ENCODE assay signal across 23 cellular contexts in genomic region chr10:118968482-118968881, GRCh38.
A peak's percentile ranks its signal among the peaks of the same experiment; 100 is the strongest.
DNase-seq lines count a peak whose midpoint lies in the region; ATAC-seq and TF ChIP-seq lines count a peak whose summit lies in the region.
"Had no signal": no experiment of that assay in that cellular context is flagged by ENCODE, and none has a peak within 500 bp of the region (broad histone marks: within the 10 kb centered on the region; RNA-seq: fewer than 3 reads in every experiment).

No MANE protein-coding gene starts in this region.

- no peaks in the 10 kb centered on the region for H3F3A ChIP-seq in SK-N-SH (replicated peaks; ENCODE audit: insufficient read depth)

- no peaks in the 10 kb centered on the region for H3K36me3 Mint-ChIP-seq in endodermal cell (ENCODE audit: low read depth)

- H3K9ac ChIP-seq in SK-N-SH (no peak overlapping the region), endodermal cell (ENCODE audit: extremely low read depth, low read length, poor library complexity, severe bottlenecking) (no peak overlapping the region)

- CTCF ChIA-PET in SK-N-SH (lab: Yijun Ruan, JAX) = interaction anchor here (0.8 to 1.3 kb wide), 4 partner anchors 9 to 62 kb away, joined by 4 to 5 read pairs (median 4); no protein-coding TSS in a partner anchor
- CTCF ChIA-PET in OCI-LY7 (lab: Charles Lee; ENCODE audit: unreplicated experiment) = no interaction called here

- no TSS peak for BruUV-seq in OCI-LY7 (replicated peaks; lab: Mats Ljungman, UMichigan)

- TF ChIP-seq CTCF in SK-N-SH (IDR thresholded peaks at IDR 0.05) (no peak), endodermal cell (conservative IDR thresholded peaks at IDR 0.05) (no peak), tibial nerve (IDR thresholded peaks at IDR 0.05) (no peak), OCI-LY7 (conservative IDR thresholded peaks at IDR 0.05; ENCODE audit: low read length) (no peak)

- no peak overlapping the region for H3K4me2 ChIP-seq in SK-N-SH
- no peak overlapping the region for H3K4me2 ChIP-seq in OCI-LY7 (ENCODE audit: low read length)
- H3K4me2 ChIP-seq: A549 had no signal

- no peak for TF ChIP-seq POLR2A in tibial nerve (IDR thresholded peaks at IDR 0.05)

- no peaks in the 10 kb centered on the region for H3K9me3 ChIP-seq in SK-N-SH
- H3K9me3 ChIP-seq in endodermal cell (ENCODE audit: control insufficient read depth, low read length) = peaks cover under 1% of the 10 kb centered on the region
- H3K9me3 ChIP-seq in tibial nerve = peaks cover 0 to 4% (median 0%) of the 10 kb centered on the region in 4 donors
- H3K9me3 ChIP-seq in OCI-LY7 (ENCODE audit: low read length) = no peaks in the 10 kb centered on the region

- no peaks in the 10 kb centered on the region for H3K9me2 ChIP-seq in SK-N-SH
- H3K9me2 ChIP-seq in OCI-LY7 (ENCODE audit: insufficient read depth, low read length) = no peaks in the 10 kb centered on the region

- intact Hi-C loops in sciatic nerve (cut with DNase I) = no loop called here
- intact Hi-C loops in OCI-LY7 (cut with micrococcal nuclease; ENCODE audit: unreplicated experiment) = no loop called here

- no peak for TF ChIP-seq RAD21 in SK-N-SH (IDR thresholded peaks at IDR 0.05; ENCODE audit: low read length)

- H3K4me3 ChIP-seq in SK-N-SH (ENCODE audit: low read depth in 2 of 2, low read length in 1 of 2) = no peak overlapping the region
- no peak overlapping the region for H3K4me3 ChIP-seq in endodermal cell (ENCODE audit: low read length)
- H3K4me3 ChIP-seq in tibial nerve = no peak overlapping the region
- H3K4me3 ChIP-seq in OCI-LY7 (ENCODE audit: low read depth, low read length, poor library complexity, severe bottlenecking) = no peak overlapping the region
- H3K4me3 ChIP-seq: A549, SJCRH30 had no signal

- TF ChIP-seq EP300 in SK-N-SH (IDR thresholded peaks at IDR 0.05; ENCODE audit: borderline replicate concordance in 1 of 2, low read depth in 1 of 2, low read length in 1 of 2) (no peak), tibial nerve (IDR thresholded peaks at IDR 0.05) (no peak)

- peaks cover 6% of the 10 kb centered on the region for H3K9me3 Mint-ChIP-seq in endodermal cell

- peaks cover 1% of the 10 kb centered on the region for H3K27me3 Mint-ChIP-seq in endodermal cell (ENCODE audit: insufficient read depth)

- WGBS in SK-N-SH (ENCODE audit: low lambda C conversion rate) = 72% methylated on average over 7 of the region's 11 CpGs
- WGBS in endodermal cell (ENCODE audit: insufficient coverage in 1 of 2, insufficient read length in 1 of 2), 2 experiments = 86 to 88% methylated on average over 8 to 11 of the region's 11 CpGs
- 70 to 78% methylated on average over 10 to 11 of the region's 11 CpGs for WGBS in tibial nerve, 2 donors

- H3K4me1 ChIP-seq in SK-N-SH (ENCODE audit: control insufficient read depth in 1 of 2, insufficient read depth in 2 of 2, low read depth in 1 of 2, low read length in 1 of 2) = peaks cover 0 to 28% of the 10 kb centered on the region in 2 experiments; a peak in 1 of 4 replicates
- no peaks in the 10 kb centered on the region for H3K4me1 ChIP-seq in endodermal cell (ENCODE audit: control insufficient read depth, insufficient read depth, low read length)
- peaks cover 0 to 9% (median 0%) of the 10 kb centered on the region in 4 donors for H3K4me1 ChIP-seq in tibial nerve
- H3K4me1 ChIP-seq in OCI-LY7 (ENCODE audit: insufficient read depth, low read length, poor library complexity, severe bottlenecking) = no peaks in the 10 kb centered on the region

- H3K4me3 Mint-ChIP-seq in endodermal cell = no peak overlapping the region
- H3K4me3 Mint-ChIP-seq: B cell had no signal

- peaks cover 4% of the 10 kb centered on the region for H3K4me1 Mint-ChIP-seq in endodermal cell
- H3K4me1 Mint-ChIP-seq: B cell had no signal

- no peak overlapping the region for H3K27ac Mint-ChIP-seq in endodermal cell
- H3K27ac Mint-ChIP-seq: B cell had no signal

- H3K36me3 ChIP-seq in SK-N-SH (replicated peaks in 1 of 2; ENCODE audit: control insufficient read depth in 1 of 2, insufficient read depth in 2 of 2, low read length in 1 of 2) (no peaks in the 10 kb centered on the region), endodermal cell (ENCODE audit: control insufficient read depth, insufficient read depth, low read length) (no peaks in the 10 kb centered on the region), tibial nerve (no peaks in the 10 kb centered on the region), OCI-LY7 (ENCODE audit: insufficient read depth, low read length) (no peaks in the 10 kb centered on the region)
- H3K36me3 ChIP-seq: SJCRH30 had no signal

- H3K27me3 ChIP-seq in SK-N-SH (ENCODE audit: insufficient read depth) (no peaks in the 10 kb centered on the region), endodermal cell (ENCODE audit: control insufficient read depth, insufficient read depth, low read length, poor library complexity, severe bottlenecking) (no peaks in the 10 kb centered on the region), tibial nerve (no peaks in the 10 kb centered on the region)
- H3K27me3 ChIP-seq: SJCRH30 had no signal

- no peak for ATAC-seq in SK-N-SH treated with all-trans-retinoic acid at 6 μM for 48 hours
- ATAC-seq in sciatic nerve = no peak
- ATAC-seq in HG03520 (IDR thresholded peaks at IDR 0.05; ENCODE audit: unreplicated experiment) = no peak
- ATAC-seq: A549, HepG2 had no signal

- H4K20me1 ChIP-seq in SK-N-SH (ENCODE audit: insufficient read depth) (no peaks in the 10 kb centered on the region), OCI-LY7 (ENCODE audit: insufficient read depth, low read length) (no peaks in the 10 kb centered on the region)

- H2AFZ ChIP-seq in SK-N-SH (ENCODE audit: low read depth) (no peak overlapping the region), OCI-LY7 (ENCODE audit: low read length) (no peak overlapping the region)

- H3K27ac ChIP-seq in SK-N-SH (ENCODE audit: low read depth in 2 of 2, low read length in 1 of 2) = no peak overlapping the region
- no peak overlapping the region for H3K27ac ChIP-seq in endodermal cell (ENCODE audit: low read depth, low read length)
- H3K27ac ChIP-seq in tibial nerve = no peak overlapping the region
- no peak overlapping the region for H3K27ac ChIP-seq in OCI-LY7 (ENCODE audit: low read depth, low read length, poor library complexity, severe bottlenecking)
- H3K27ac ChIP-seq: A549, HL-60, SJCRH30 had no signal

- H3K79me2 ChIP-seq in SK-N-SH (ENCODE audit: insufficient read depth) = no peaks in the 10 kb centered on the region
- no peaks in the 10 kb centered on the region for H3K79me2 ChIP-seq in OCI-LY7 (ENCODE audit: insufficient read depth, low read depth, low read length)

- DNase-seq in SK-N-SH (peak; percentile 45), RPMI8226 (peak; percentile 51), endodermal cell (peak; percentile 30), sciatic nerve (ENCODE audit: low spot score) (peak; percentile 42), tibial nerve (ENCODE audit: low spot score in 2 of 2) (no peak), OCI-LY7 (ENCODE audit: low spot score) (no peak)
- DNase-seq: DND-41, H7, KBM-7, MM.1S, NCI-H1092, NCI-H1436, NCI-H187 treated with DMSO at 0.1 percent for 48 hours, NCI-H2107, NCI-H226, NCI-H526 treated with DMSO at 0.1 percent for 48 hours, SJCRH30 had no signal

- POLR2A ChIA-PET in SK-N-SH (lab: Yijun Ruan, JAX) (interaction anchor here (1.4 kb wide), 1 partner anchor 9 kb away, joined by 3 read pairs; no protein-coding TSS in a partner anchor), OCI-LY7 (lab: Charles Lee) (no interaction called here)

TF ChIP-seq in SK-N-SH, 30 proteins besides CTCF, POLR2A, EP300 and RAD21:
- TF ChIP-seq FOXJ3 (CRISPR knock-in tag; IDR thresholded peaks at IDR 0.05) (no peak), TCF12 (IDR thresholded peaks at IDR 0.05) (no peak)

TF ChIP-seq in SK-N-SH treated with all-trans-retinoic acid at 6 μM for 48 hours, 23 proteins besides CTCF, POLR2A, EP300 and RAD21 (continues in another document):
- TF ChIP-seq, protein P1, sequence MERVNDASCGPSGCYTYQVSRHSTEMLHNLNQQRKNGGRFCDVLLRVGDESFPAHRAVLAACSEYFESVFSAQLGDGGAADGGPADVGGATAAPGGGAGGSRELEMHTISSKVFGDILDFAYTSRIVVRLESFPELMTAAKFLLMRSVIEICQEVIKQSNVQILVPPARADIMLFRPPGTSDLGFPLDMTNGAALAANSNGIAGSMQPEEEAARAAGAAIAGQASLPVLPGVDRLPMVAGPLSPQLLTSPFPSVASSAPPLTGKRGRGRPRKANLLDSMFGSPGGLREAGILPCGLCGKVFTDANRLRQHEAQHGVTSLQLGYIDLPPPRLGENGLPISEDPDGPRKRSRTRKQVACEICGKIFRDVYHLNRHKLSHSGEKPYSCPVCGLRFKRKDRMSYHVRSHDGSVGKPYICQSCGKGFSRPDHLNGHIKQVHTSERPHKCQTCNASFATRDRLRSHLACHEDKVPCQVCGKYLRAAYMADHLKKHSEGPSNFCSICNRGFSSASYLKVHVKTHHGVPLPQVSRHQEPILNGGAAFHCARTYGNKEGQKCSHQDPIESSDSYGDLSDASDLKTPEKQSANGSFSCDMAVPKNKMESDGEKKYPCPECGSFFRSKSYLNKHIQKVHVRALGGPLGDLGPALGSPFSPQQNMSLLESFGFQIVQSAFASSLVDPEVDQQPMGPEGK (CRISPR knock-in tag; IDR thresholded peaks at IDR 0.05; ENCODE audit: borderline replicate concordance) = no peak
- TF ChIP-seq, protein P2, sequence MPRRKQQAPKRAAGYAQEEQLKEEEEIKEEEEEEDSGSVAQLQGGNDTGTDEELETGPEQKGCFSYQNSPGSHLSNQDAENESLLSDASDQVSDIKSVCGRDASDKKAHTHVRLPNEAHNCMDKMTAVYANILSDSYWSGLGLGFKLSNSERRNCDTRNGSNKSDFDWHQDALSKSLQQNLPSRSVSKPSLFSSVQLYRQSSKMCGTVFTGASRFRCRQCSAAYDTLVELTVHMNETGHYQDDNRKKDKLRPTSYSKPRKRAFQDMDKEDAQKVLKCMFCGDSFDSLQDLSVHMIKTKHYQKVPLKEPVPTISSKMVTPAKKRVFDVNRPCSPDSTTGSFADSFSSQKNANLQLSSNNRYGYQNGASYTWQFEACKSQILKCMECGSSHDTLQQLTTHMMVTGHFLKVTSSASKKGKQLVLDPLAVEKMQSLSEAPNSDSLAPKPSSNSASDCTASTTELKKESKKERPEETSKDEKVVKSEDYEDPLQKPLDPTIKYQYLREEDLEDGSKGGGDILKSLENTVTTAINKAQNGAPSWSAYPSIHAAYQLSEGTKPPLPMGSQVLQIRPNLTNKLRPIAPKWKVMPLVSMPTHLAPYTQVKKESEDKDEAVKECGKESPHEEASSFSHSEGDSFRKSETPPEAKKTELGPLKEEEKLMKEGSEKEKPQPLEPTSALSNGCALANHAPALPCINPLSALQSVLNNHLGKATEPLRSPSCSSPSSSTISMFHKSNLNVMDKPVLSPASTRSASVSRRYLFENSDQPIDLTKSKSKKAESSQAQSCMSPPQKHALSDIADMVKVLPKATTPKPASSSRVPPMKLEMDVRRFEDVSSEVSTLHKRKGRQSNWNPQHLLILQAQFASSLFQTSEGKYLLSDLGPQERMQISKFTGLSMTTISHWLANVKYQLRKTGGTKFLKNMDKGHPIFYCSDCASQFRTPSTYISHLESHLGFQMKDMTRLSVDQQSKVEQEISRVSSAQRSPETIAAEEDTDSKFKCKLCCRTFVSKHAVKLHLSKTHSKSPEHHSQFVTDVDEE (CRISPR knock-in tag; IDR thresholded peaks at IDR 0.05) = no peak
- TF ChIP-seq TOX (CRISPR knock-in tag; IDR thresholded peaks at IDR 0.05; ENCODE audit: borderline replicate concordance) (no peak), ZNF70 (CRISPR knock-in tag; IDR thresholded peaks at IDR 0.05) (no peak), TCF4 (CRISPR knock-in tag; IDR thresholded peaks at IDR 0.05; ENCODE audit: borderline replicate concordance) (no peak)

Comparison
In these comparisons a context has a peak if more than half of its experiments do, and no peak if none do; other contexts are left out.
1. DNase-seq: peak in SK-N-SH (single experiment), RPMI8226 (single experiment), endodermal cell (single experiment) and sciatic nerve (single experiment); none in tibial nerve (0 of 2) and OCI-LY7 (single experiment).